Comparison of ENCODE assay signal across 1 cellular context in the genomic region with DNA sequence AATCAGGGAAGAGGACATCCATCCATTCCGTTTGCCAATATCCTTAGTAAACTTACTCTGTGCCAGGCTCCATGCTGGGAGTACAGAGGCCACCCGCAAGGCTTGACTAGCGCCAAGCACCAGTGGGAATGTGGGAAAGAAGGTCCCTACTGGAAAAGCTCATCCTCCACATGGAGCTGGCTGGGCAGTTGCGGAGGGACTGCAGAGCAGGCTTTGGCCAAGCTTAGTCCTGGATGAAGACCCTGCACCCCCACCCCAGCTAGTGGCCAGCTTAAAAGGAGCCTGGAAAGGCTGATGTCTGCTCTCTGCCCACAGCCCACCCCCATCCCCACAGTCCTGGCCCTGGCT.
TF ChIP-seq lines count a peak whose summit lies in the region.

No MANE protein-coding gene starts in this region.

TF ChIP-seq in H1, 55 proteins besides CTCF, POLR2A, EP300 and RAD21:
- TF ChIP-seq NRF1 (IDR thresholded peaks at IDR 0.05; ENCODE audit: low read depth, low read length) (no peak), POU5F1 (IDR thresholded peaks at IDR 0.05; ENCODE audit: low read depth, low read length) (no peak), CHD2 (IDR thresholded peaks at IDR 0.05; ENCODE audit: low read length) (no peak), JUN (IDR thresholded peaks at IDR 0.05; ENCODE audit: low read depth, low read length) (no peak), KDM5A (IDR thresholded peaks at IDR 0.05; ENCODE audit: low read length) (no peak), NANOG (IDR thresholded peaks at IDR 0.05; ENCODE audit: insufficient read depth, low read depth, low read length, poor library complexity, severe bottlenecking) (no peak), SIX5 (IDR thresholded peaks at IDR 0.05; ENCODE audit: low read depth, low read length) (no peak), SRF (IDR thresholded peaks at IDR 0.05; ENCODE audit: low read depth, low read length) (no peak), BRCA1 (IDR thresholded peaks at IDR 0.05; ENCODE audit: low read depth, low read length) (no peak), CHD1 (IDR thresholded peaks at IDR 0.05; ENCODE audit: low read depth, low read length) (no peak), BCL11A (IDR thresholded peaks at IDR 0.05; ENCODE audit: low read depth in 2 of 2, low read length in 2 of 2) (no peak)
- TF ChIP-seq, protein P1, sequence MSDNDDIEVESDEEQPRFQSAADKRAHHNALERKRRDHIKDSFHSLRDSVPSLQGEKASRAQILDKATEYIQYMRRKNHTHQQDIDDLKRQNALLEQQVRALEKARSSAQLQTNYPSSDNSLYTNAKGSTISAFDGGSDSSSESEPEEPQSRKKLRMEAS (IDR thresholded peaks at IDR 0.05) = no peak
